22 cellular contexts compared by ENCODE assay signal in genomic region chr15:45174577-45174976, GRCh38. TPM values are rescaled to one million over a fixed set of nuclear protein-coding genes. Genes with fewer than 3 reads are reported as not detected.
DNase-seq lines count a peak whose midpoint lies in the region; ATAC-seq and TF ChIP-seq lines count a peak whose summit lies in the region.
"Had no signal": no experiment of that assay in that cellular context is flagged by ENCODE, and none has a peak within 500 bp of the region (broad histone marks: within the 10 kb centered on the region; RNA-seq: fewer than 3 reads in every experiment).

No MANE protein-coding gene starts in this region.

- 0 out of 2 replicates have a peak overlapping the region, but pooled peaks have one; percentile 6 for H3K4me3 ChIP-seq in Karpas-422 (ENCODE audit: low read length)
- H3K4me3 ChIP-seq: A549; BLaER1 treated with 17β-estradiol and CSF1 and Interleukin-3, amounts not matched to agents 10 nM and 100 nM had no signal

- H3K27ac Mint-ChIP-seq in endothelial cell (ENCODE audit: unreplicated experiment) (no peak overlapping the region), neural crest cell (ENCODE audit: unreplicated experiment) (no peak overlapping the region)
- H3K27ac Mint-ChIP-seq in stimulated activated effector memory CD8-positive, alpha-beta T cell treated with anti-CD3 and anti-CD28 coated beads, Interleukin-12 subunit alpha, Interleukin-12 subunit beta, amount 100 ng/mL, for 72 hours, result peak overlapping the region; percentile 46
- H3K27ac Mint-ChIP-seq: CD14-positive monocyte; CD4-positive, alpha-beta T cell had no signal

- H3K4me3 Mint-ChIP-seq in endothelial cell (ENCODE audit: unreplicated experiment), result peak overlapping the region; percentile 7
- peak overlapping the region; percentile 31 for H3K4me3 Mint-ChIP-seq in neural crest cell
- H3K4me3 Mint-ChIP-seq in stimulated activated effector memory CD8-positive, alpha-beta T cell treated with anti-CD3 and anti-CD28 coated beads, Interleukin-12 subunit alpha, Interleukin-12 subunit beta, amount 100 ng/mL, for 72 hours, result no peak overlapping the region
- H3K4me3 Mint-ChIP-seq: CD14-positive monocyte; CD4-positive, alpha-beta T cell had no signal

- peaks cover 40% of the 10 kb centered on the region for H3K79me2 ChIP-seq in Karpas-422 (ENCODE audit: low read length)

- in situ Hi-C loops in GM13976 (cut with MboI; ENCODE audit: low sequenced_read_pairs, unreplicated experiment), result no loop called here

- peak overlapping the region; percentile 74 for H3K4me2 ChIP-seq in Karpas-422 (ENCODE audit: low read depth, low read length, poor library complexity, severe bottlenecking)
- H3K4me2 ChIP-seq: A549; BLaER1 treated with 17β-estradiol and CSF1 and Interleukin-3, amounts not matched to agents 10 nM and 100 nM had no signal

- H3K9ac ChIP-seq in Karpas-422 (ENCODE audit: low read length), result peak overlapping the region; percentile 79
- H3K9ac ChIP-seq: BLaER1 treated with 17β-estradiol and CSF1 and Interleukin-3, amounts not matched to agents 10 nM and 100 nM had no signal

- DNase-seq in Karpas-422 (peak; percentile 53), endothelial cell (ENCODE audit: low spot score) (no peak), neural crest cell (ENCODE audit: low read depth, low spot score) (no peak), GM13976 (ENCODE audit: low spot score) (no peak), NCI-H146 (lab: John Stamatoyannopoulos, UW) (no peak)
- no peak for DNase-seq in stimulated activated effector memory CD8-positive, alpha-beta T cell treated with anti-CD3 and anti-CD28 coated beads, Interleukin-12 subunit alpha, Interleukin-12 subunit beta, amount 100 ng/mL, for 72 hours (ENCODE audit: low spot score in 2 of 2)
- DNase-seq: 8988T; ACHN; AML-193; BE2C; Calu3; CD4-positive, alpha-beta T cell; CD8-positive, alpha-beta memory T cell; COR-L47; DMS153; DND-41; GOT3; HCEC 1CT had no signal

- H4K20me1 ChIP-seq in Karpas-422 (ENCODE audit: insufficient read depth, low read depth, low read length), result no peaks in the 10 kb centered on the region

- H3K36me3 ChIP-seq in Karpas-422 (ENCODE audit: insufficient read depth, low read length), result peaks cover 23% of the 10 kb centered on the region; the same call in 1 of the 2 replicates

- no peaks in the 10 kb centered on the region for H3K4me1 Mint-ChIP-seq in endothelial cell (ENCODE audit: unreplicated experiment)
- peaks cover 7% of the 10 kb centered on the region for H3K4me1 Mint-ChIP-seq in neural crest cell
- H3K4me1 Mint-ChIP-seq in stimulated activated effector memory CD8-positive, alpha-beta T cell treated with anti-CD3 and anti-CD28 coated beads, Interleukin-12 subunit alpha, Interleukin-12 subunit beta, amount 100 ng/mL, for 72 hours, result peaks cover under 1% of the 10 kb centered on the region
- H3K4me1 Mint-ChIP-seq: CD8-positive, alpha-beta memory T cell had no signal

- H3K9me3 ChIP-seq in Karpas-422 (ENCODE audit: low read length), result no peaks in the 10 kb centered on the region
- H3K9me3 ChIP-seq: A549; BE2C; BLaER1 treated with 17β-estradiol and CSF1 and Interleukin-3, amounts not matched to agents 10 nM and 100 nM had no signal

- ATAC-seq in stimulated activated effector memory CD8-positive, alpha-beta T cell treated with anti-CD3 and anti-CD28 coated beads, Interleukin-12 subunit alpha, Interleukin-12 subunit beta, amount 100 ng/mL, for 72 hours, result no peak
- no peak for ATAC-seq in GM18498 (IDR thresholded peaks at IDR 0.05; ENCODE audit: unreplicated experiment)
- ATAC-seq: A549 had no signal

- H3K9me2 ChIP-seq in Karpas-422 (replicated peaks; ENCODE audit: insufficient read depth, low read length), result no peaks in the 10 kb centered on the region

- TF ChIP-seq CTCF in endothelial cell (IDR thresholded peaks at IDR 0.05; ENCODE audit: unreplicated experiment) (no peak), neural crest cell (conservative IDR thresholded peaks at IDR 0.05) (no peak), GM13976 (IDR thresholded peaks at IDR 0.05; ENCODE audit: borderline replicate concordance, control extremely low read depth, extremely low read depth, insufficient read depth, missing control alignments) (no peak)

- H3K36me3 Mint-ChIP-seq in endothelial cell (ENCODE audit: low read depth, unreplicated experiment), result peaks cover 44% of the 10 kb centered on the region
- peaks cover 27% of the 10 kb centered on the region for H3K36me3 Mint-ChIP-seq in neural crest cell (ENCODE audit: low read depth)
- peaks cover 37% of the 10 kb centered on the region for H3K36me3 Mint-ChIP-seq in stimulated activated effector memory CD8-positive, alpha-beta T cell treated with anti-CD3 and anti-CD28 coated beads, Interleukin-12 subunit alpha, Interleukin-12 subunit beta, amount 100 ng/mL, for 72 hours
- H3K36me3 Mint-ChIP-seq: CD14-positive monocyte; CD8-positive, alpha-beta memory T cell had no signal

- H3K9me3 Mint-ChIP-seq in endothelial cell (ENCODE audit: unreplicated experiment), result no peaks in the 10 kb centered on the region
- H3K9me3 Mint-ChIP-seq in neural crest cell, result no peaks in the 10 kb centered on the region
- no peaks in the 10 kb centered on the region for H3K9me3 Mint-ChIP-seq in stimulated activated effector memory CD8-positive, alpha-beta T cell treated with anti-CD3 and anti-CD28 coated beads, Interleukin-12 subunit alpha, Interleukin-12 subunit beta, amount 100 ng/mL, for 72 hours
- H3K9me3 Mint-ChIP-seq: CD14-positive monocyte; CD4-positive, alpha-beta T cell; CD8-positive, alpha-beta memory T cell had no signal

- H3K27me3 ChIP-seq in Karpas-422 (ENCODE audit: low read length), result no peaks in the 10 kb centered on the region
- H3K27me3 ChIP-seq: BE2C; BLaER1 treated with 17β-estradiol and CSF1 and Interleukin-3, amounts not matched to agents 10 nM and 100 nM had no signal

- H3K4me1 ChIP-seq in Karpas-422 (ENCODE audit: low read length), result peaks cover 83% of the 10 kb centered on the region
- H3K4me1 ChIP-seq: A549 had no signal

- no peak overlapping the region for H2AFZ ChIP-seq in Karpas-422 (ENCODE audit: low read length)

- H3K27me3 Mint-ChIP-seq in endothelial cell (ENCODE audit: unreplicated experiment) (peaks cover 9% of the 10 kb centered on the region), neural crest cell (ENCODE audit: low read depth) (no peaks in the 10 kb centered on the region)
- H3K27me3 Mint-ChIP-seq: CD4-positive, alpha-beta T cell; CD8-positive, alpha-beta memory T cell had no signal

- peak overlapping the region; percentile 97 for H3K27ac ChIP-seq in Karpas-422 (ENCODE audit: low read length)
- H3K27ac ChIP-seq: A549; BLaER1 treated with 17β-estradiol and CSF1 and Interleukin-3, amounts not matched to agents 10 nM and 100 nM had no signal

RNA-seq across cellular contexts. Expression of gene SHF, which starts 13.2 kb away (rescaled TPM):
- 10.9 and 35.4 TPM in 2 replicates for total RNA-seq in Karpas-422 (2014; rRNA removed; shearing (Covaris generic); ENCODE audit: low replicate concordance)
- total RNA-seq in endothelial cell (ENCODE audit: unreplicated experiment), result 23.0 TPM
- 55.0 and 59.0 TPM in 2 replicates for total RNA-seq in neural crest cell

RNA-seq across cellular contexts. Expression of gene DUOX1, which starts 44.8 kb away (rescaled TPM):
- total RNA-seq in Karpas-422 (2014; rRNA removed; shearing (Covaris generic); ENCODE audit: low replicate concordance), result not detected in 2 replicates
- total RNA-seq in endothelial cell (ENCODE audit: unreplicated experiment) (not detected), neural crest cell (not detected in 2 replicates)

RNA-seq across cellular contexts. Expression of gene DUOXA1, which starts 44.9 kb away (rescaled TPM):
- total RNA-seq in Karpas-422 (2014; rRNA removed; shearing (Covaris generic); ENCODE audit: low replicate concordance), result not detected in 2 replicates
- total RNA-seq in endothelial cell (ENCODE audit: unreplicated experiment) (1.9 TPM), neural crest cell (not detected in 2 replicates)
- total RNA-seq: Calu3 had no signal
